In the genomic region with DNA sequence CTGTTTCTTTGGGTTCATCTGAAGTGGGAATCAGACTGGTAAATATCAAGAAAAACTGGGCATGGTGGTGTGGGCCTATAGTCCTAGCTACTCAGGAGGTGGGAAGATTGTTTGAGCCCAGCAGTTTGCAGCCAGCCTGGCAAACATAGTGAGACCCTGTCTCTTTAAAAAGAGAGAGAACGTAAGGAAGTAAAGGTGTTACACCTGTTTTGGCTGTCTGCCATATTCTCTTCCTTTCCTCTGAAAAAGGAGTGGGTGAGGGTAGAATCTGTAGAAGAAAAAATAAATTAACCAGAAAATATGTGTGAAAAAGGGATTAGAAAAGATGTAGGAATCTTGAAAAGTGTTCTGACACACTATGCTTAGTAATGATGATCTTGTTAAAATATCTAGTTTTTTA, we compare ENCODE assay signal across 9 cellular contexts. TPM values are rescaled to one million over a fixed set of nuclear protein-coding genes. Genes with fewer than 3 reads are reported as not detected.
DNase-seq lines count a peak whose midpoint lies in the region; ATAC-seq and TF ChIP-seq lines count a peak whose summit lies in the region.
"Had no signal": no experiment of that assay in that cellular context is flagged by ENCODE, and none has a peak within 500 bp of the region (broad histone marks: within the 10 kb centered on the region; RNA-seq: fewer than 3 reads in every experiment).

No MANE protein-coding gene starts in this region.

- no peak for ATAC-seq in HG02885 (IDR thresholded peaks at IDR 0.05; ENCODE audit: poor library complexity, unreplicated experiment)

- TF ChIP-seq CTCF in Caco-2 (IDR thresholded peaks at IDR 0.05; ENCODE audit: insufficient read depth in 1 of 2, low read depth in 1 of 2, low read length in 1 of 2, severe bottlenecking in 1 of 2, unreplicated experiment in 1 of 2) (no peak), progenitor cell of endocrine pancreas (IDR thresholded peaks at IDR 0.05; ENCODE audit: unreplicated experiment) (no peak)

- H3K36me3 Mint-ChIP-seq in Caco-2 (ENCODE audit: insufficient read depth, unreplicated experiment) = peaks cover 7% of the 10 kb centered on the region
- H3K36me3 Mint-ChIP-seq in progenitor cell of endocrine pancreas (ENCODE audit: insufficient read depth) = peaks cover 2% of the 10 kb centered on the region

- H3K4me1 ChIP-seq in Caco-2 = peaks cover 28% of the 10 kb centered on the region
- H3K4me1 ChIP-seq in NT2/D1 (ENCODE audit: insufficient read depth, insufficient read length) = peaks cover 2% of the 10 kb centered on the region

- POLR2A ChIA-PET in Caco-2 (lab: Charles Lee) = no interaction called here

- intact Hi-C loops in Caco-2 (cut with micrococcal nuclease; ENCODE audit: unreplicated experiment) = no loop called here

- no peaks in the 10 kb centered on the region for H3K36me3 ChIP-seq in Caco-2 (ENCODE audit: control insufficient read depth, insufficient read depth, low read length)
- peaks cover 26% of the 10 kb centered on the region for H3K36me3 ChIP-seq in NT2/D1 (ENCODE audit: insufficient read depth, insufficient read length, low read length)

- DNase-seq in Caco-2 (no peak), NT2/D1 (ENCODE audit: low read depth, low spot score) (no peak), epithelial cell of prostate (ENCODE audit: low read depth, low spot score) (no peak), progenitor cell of endocrine pancreas (ENCODE audit: low spot score, unreplicated experiment) (no peak), anterior cingulate cortex (lab: John Stamatoyannopoulos, UW) (no peak)
- no peak for DNase-seq in effector CD4-positive, alpha-beta T cell
- no peak for DNase-seq in activated CD4-positive, alpha-beta T cell treated with anti-CD3 and anti-CD28 coated beads for 4 hours
- DNase-seq: hippocampal formation had no signal

- H3K9me3 Mint-ChIP-seq in Caco-2 (ENCODE audit: unreplicated experiment) = no peaks in the 10 kb centered on the region
- no peaks in the 10 kb centered on the region for H3K9me3 Mint-ChIP-seq in progenitor cell of endocrine pancreas (ENCODE audit: low read depth)

- BruUV-seq in Caco-2 (replicated peaks; lab: Mats Ljungman, UMichigan) = no TSS peak

- H3K9ac ChIP-seq in NT2/D1 (ENCODE audit: insufficient read length, low read depth) = peak overlapping the region; percentile 37

- H3K4me3 Mint-ChIP-seq in Caco-2 (ENCODE audit: unreplicated experiment) (peak overlapping the region; percentile 67), progenitor cell of endocrine pancreas (ENCODE audit: low read depth) (peak overlapping the region; percentile 62)

- H3K9me3 ChIP-seq in Caco-2 (no peaks in the 10 kb centered on the region), NT2/D1 (ENCODE audit: insufficient read depth, low read length) (no peaks in the 10 kb centered on the region)

- H3K4me3 ChIP-seq in Caco-2 (ENCODE audit: low read depth, low read length) (no peak overlapping the region), NT2/D1 (ENCODE audit: insufficient read length, low read depth) (peak overlapping the region; percentile 18)

- CTCF ChIA-PET in Caco-2 (lab: Charles Lee) = interaction anchor here (1.3 kb wide), 1 partner anchor 25 kb away, joined by 3 read pairs; no protein-coding TSS in a partner anchor

- peaks cover 21% of the 10 kb centered on the region for H3K4me1 Mint-ChIP-seq in Caco-2 (ENCODE audit: low read depth, unreplicated experiment)
- peaks cover 53% of the 10 kb centered on the region for H3K4me1 Mint-ChIP-seq in progenitor cell of endocrine pancreas (ENCODE audit: low read depth)

- H3K27me3 Mint-ChIP-seq in Caco-2 (ENCODE audit: insufficient read depth, unreplicated experiment) (no peaks in the 10 kb centered on the region), progenitor cell of endocrine pancreas (no peaks in the 10 kb centered on the region)

- H3K27ac Mint-ChIP-seq in Caco-2 (ENCODE audit: unreplicated experiment) = peak overlapping the region; percentile 87
- peak overlapping the region; percentile 98 for H3K27ac Mint-ChIP-seq in progenitor cell of endocrine pancreas

- peak overlapping the region; percentile 88 for H3K27ac ChIP-seq in epithelial cell of prostate

- H3K27me3 ChIP-seq in Caco-2 (replicated peaks; ENCODE audit: control insufficient read depth, insufficient read depth, low read length) = no peaks in the 10 kb centered on the region
- H3K27me3 ChIP-seq in NT2/D1 (ENCODE audit: insufficient read depth, insufficient read length) = no peaks in the 10 kb centered on the region

RNA-seq across cellular contexts. Expression of gene AHCYL1, which starts 20.0 kb away (rescaled TPM):
- 62.6 and 64.2 TPM in 2 replicates for total RNA-seq in Caco-2 (2022)
- total RNA-seq in progenitor cell of endocrine pancreas = 90.2 and 101 TPM in 2 replicates

RNA-seq across cellular contexts. Expression of gene STRIP1, which starts 29.8 kb away (rescaled TPM):
- total RNA-seq in Caco-2 (2022) = 32.8 and 36.1 TPM in 2 replicates
- total RNA-seq in progenitor cell of endocrine pancreas = 79.1 and 86.4 TPM in 2 replicates
